ENCODE assay signal across 21 cellular contexts in genomic region chr19:22832031-22832762, GRCh38. TPM values are rescaled to one million over a fixed set of nuclear protein-coding genes. Genes with fewer than 3 reads are reported as not detected.
DNase-seq lines count a peak whose midpoint lies in the region; ATAC-seq and TF ChIP-seq lines count a peak whose summit lies in the region.
"Had no signal": no experiment of that assay in that cellular context is flagged by ENCODE, and none has a peak within 500 bp of the region (broad histone marks: within the 10 kb centered on the region; RNA-seq: fewer than 3 reads in every experiment).

Gene ZNF723, plus strand, starts transcription at chr19:22832291. Its CDS starts 89 bp downstream, at chr19:22832380.

- H3K4me1 Mint-ChIP-seq in chondrocyte (ENCODE audit: low read depth), result no peaks in the 10 kb centered on the region
- H3K4me1 Mint-ChIP-seq: CD14-positive monocyte, IgD-negative memory B cell had no signal

- H3K4me1 ChIP-seq in right atrium auricular region, result no peaks in the 10 kb centered on the region
- H3K4me1 ChIP-seq: Caco-2, HAP-1, Peyer's patch had no signal

- TF ChIP-seq CTCF in right atrium auricular region (IDR thresholded peaks at IDR 0.05) (no peak), chondrocyte (IDR thresholded peaks at IDR 0.05) (no peak)

- H3K4me3 Mint-ChIP-seq in chondrocyte (ENCODE audit: unreplicated experiment), result no peak within 1 kb of the TSS
- H3K4me3 Mint-ChIP-seq: CD14-positive monocyte, IgD-negative memory B cell had no signal

- no peak within 1 kb of the TSS for H3K4me3 ChIP-seq in right atrium auricular region
- H3K4me3 ChIP-seq: HAP-1, Peyer's patch had no signal

- no peak within 1 kb of the TSS for H3K27ac Mint-ChIP-seq in chondrocyte (ENCODE audit: unreplicated experiment)
- H3K27ac Mint-ChIP-seq: IgD-negative memory B cell had no signal

- intact Hi-C loops in left cardiac atrium (cut with DNase I), result no loop called here

- H3K36me3 ChIP-seq in right atrium auricular region, result no peaks in the 10 kb centered on the region
- H3K36me3 ChIP-seq: HAP-1, Peyer's patch had no signal

- H3K9me3 ChIP-seq in right atrium auricular region, result peaks cover 0 to 24% of the 10 kb centered on the region in 2 donors
- H3K9me3 ChIP-seq: Caco-2, HAP-1 had no signal

- no peaks in the 10 kb centered on the region for H3K27me3 ChIP-seq in right atrium auricular region
- H3K27me3 ChIP-seq: Peyer's patch had no signal

- H3K36me3 Mint-ChIP-seq in chondrocyte (ENCODE audit: low read depth), result no peaks in the 10 kb centered on the region
- H3K36me3 Mint-ChIP-seq: CD14-positive monocyte, IgD-negative memory B cell had no signal

- DNase-seq in left cardiac atrium (peak; percentile 26), right atrium auricular region (ENCODE audit: low spot score) (no peak), NCI-H774 (lab: John Stamatoyannopoulos, UW) (peak; percentile 0), chondrocyte (ENCODE audit: low spot score) (peak; percentile 89), NCI-H1436 (lab: John Stamatoyannopoulos, UW) (no peak)
- no peak for DNase-seq in stimulated activated naive CD4-positive, alpha-beta T cell treated with Interleukin-2 at 50 U/mL for 16 hours (lab: John Stamatoyannopoulos, UW)
- DNase-seq: Caco-2, DMS79, Kasumi-1, MM.1S, NCI-H1105, NCI-H2029, Peyer's patch had no signal

- no peak for ATAC-seq in left cardiac atrium
- no peak for ATAC-seq in HG03571 (IDR thresholded peaks at IDR 0.05; ENCODE audit: unreplicated experiment)
- ATAC-seq: SK-N-SH treated with all-trans-retinoic acid at 6 μM for 48 hours had no signal

- H3K27ac ChIP-seq in right atrium auricular region, result no peak within 1 kb of the TSS
- H3K27ac ChIP-seq: HL-60, Peyer's patch had no signal

- H3K9me3 Mint-ChIP-seq in chondrocyte (ENCODE audit: low read depth), result peaks cover 38% of the 10 kb centered on the region

- H3K27me3 Mint-ChIP-seq in chondrocyte (ENCODE audit: low read depth), result no peaks in the 10 kb centered on the region
- H3K27me3 Mint-ChIP-seq: IgD-negative memory B cell had no signal

RNA-seq across cellular contexts. Expression of gene ZNF723, which starts in this region (rescaled TPM):
- not detected for total RNA-seq in left cardiac atrium
- total RNA-seq in right atrium auricular region, result not detected
- total RNA-seq in chondrocyte, result not detected in 3 replicates
- total RNA-seq: Caco-2, G401, NCI-H460, Peyer's patch had no signal

Comparison
In these comparisons a context has a peak if more than half of its experiments do, and no peak if none do; other contexts are left out.
1. Peak in DNase-seq in left cardiac atrium; RNA of the gene not detected or under 1 TPM.
2. Peak in DNase-seq in chondrocyte; RNA of the gene not detected or under 1 TPM.